4 cellular contexts compared by ENCODE assay signal in genomic region chr2:75512455-75513212, GRCh38.
TF ChIP-seq lines count a peak whose summit lies in the region.

No MANE protein-coding gene starts in this region.

TF ChIP-seq in SK-N-SH, 30 proteins besides CTCF, POLR2A, EP300 and RAD21 (continued from another document):
- TF ChIP-seq USF1 (IDR thresholded peaks at IDR 0.05; ENCODE audit: borderline replicate concordance, low read depth): peak; percentile 28; the same call in 1 of the 2 replicates

TF ChIP-seq in SK-N-SH treated with all-trans-retinoic acid at 6 μM for 48 hours, 23 proteins besides CTCF, POLR2A, EP300 and RAD21 (continued from another document):
- TF ChIP-seq SNAI2 (CRISPR knock-in tag; IDR thresholded peaks at IDR 0.05) (no peak), ESRRG (CRISPR knock-in tag; IDR thresholded peaks at IDR 0.05) (no peak), PATZ1 (CRISPR knock-in tag; IDR thresholded peaks at IDR 0.05; ENCODE audit: borderline replicate concordance) (no peak)

TF ChIP-seq in Ishikawa, 13 proteins besides CTCF, POLR2A, EP300 and RAD21 (continued from another document):
- peak; percentile 37; the same call in 1 of the 2 replicates for TF ChIP-seq USF1 (IDR thresholded peaks at IDR 0.05)

TF ChIP-seq in GM12878, 131 proteins besides CTCF, POLR2A, EP300 and RAD21:
- peak; percentile 6 for TF ChIP-seq USF1 (IDR thresholded peaks at IDR 0.05; ENCODE audit: borderline replicate concordance, extremely low read length, insufficient read depth, low read depth, low read length)
- TF ChIP-seq SKIL (IDR thresholded peaks at IDR 0.05; ENCODE audit: low read depth, poor library complexity, severe bottlenecking): no peak
